ENCODE assay signal across 8 cellular contexts in genomic region chr19:13920940-13921744, GRCh38. TPM values are rescaled to one million over a fixed set of nuclear protein-coding genes. Genes with fewer than 3 reads are reported as not detected.
DNase-seq lines count a peak whose midpoint lies in the region; ATAC-seq and TF ChIP-seq lines count a peak whose summit lies in the region.

No MANE protein-coding gene starts in this region.

- peak overlapping the region; percentile 69 for H3K27ac Mint-ChIP-seq in neural crest cell (ENCODE audit: unreplicated experiment)

- no peak overlapping the region for H3K4me3 Mint-ChIP-seq in neural crest cell

- peak; percentile 91 for ATAC-seq in HCT116

- H3K4me2 ChIP-seq in HCT116 (ENCODE audit: low read length): no peak overlapping the region

- RAD21 ChIA-PET in HCT116 (lab: Charles Lee; ENCODE audit: low non-redundant PET in 1 of 2, low total read pairs in 2 of 2, uncharacterized antibody in 2 of 2, unreplicated experiment in 2 of 2): no interaction called here

- TF ChIP-seq RAD21 in HCT116 (IDR thresholded peaks at IDR 0.05; ENCODE audit: low read depth): no peak

- WGBS in sigmoid colon, 2 donors: 91 to 95% methylated on average over 2 of the region's 2 CpGs

- peaks cover 4% of the 10 kb centered on the region for H3K4me1 Mint-ChIP-seq in neural crest cell

- H3K36me3 Mint-ChIP-seq in neural crest cell (ENCODE audit: low read depth): peaks cover 34% of the 10 kb centered on the region

- no peaks in the 10 kb centered on the region for H3K79me2 ChIP-seq in HCT116 (ENCODE audit: insufficient read depth, low read length)

- no TSS peak for BruUV-seq in HCT116 (replicated peaks; lab: Mats Ljungman, UMichigan)

- TF ChIP-seq EP300 in sigmoid colon (IDR thresholded peaks at IDR 0.05): no peak

- peaks cover 3% of the 10 kb centered on the region for H3K9me3 Mint-ChIP-seq in neural crest cell

- TF ChIP-seq CTCF in HCT116 (IDR thresholded peaks at IDR 0.05 in 2 of 3, conservative IDR thresholded peaks at IDR 0.05 in 1 of 3; ENCODE audit: borderline replicate concordance in 1 of 3, insufficient read depth in 1 of 3, low read depth in 2 of 3, low read length in 2 of 3): no peak
- no peak for TF ChIP-seq CTCF in choroid plexus epithelial cell (conservative IDR thresholded peaks at IDR 0.05; ENCODE audit: low read depth, low read length)
- no peak for TF ChIP-seq CTCF in neural crest cell (conservative IDR thresholded peaks at IDR 0.05)
- TF ChIP-seq CTCF in sigmoid colon (IDR thresholded peaks at IDR 0.05): no peak

- intact Hi-C loops in HCT116 (cut with micrococcal nuclease) (no loop called here), sigmoid colon (cut with DNase I) (no loop called here)

- H3K9me3 ChIP-seq in HCT116 (ENCODE audit: control insufficient read depth in 1 of 2, insufficient read depth in 1 of 2, low read depth in 1 of 2, low read length in 2 of 2) (peaks cover 0 to 6% of the 10 kb centered on the region in 2 experiments; a peak in 1 of 4 replicates), sigmoid colon (peaks cover 0 to 4% (median 1%) of the 10 kb centered on the region in 4 donors)

- no peaks in the 10 kb centered on the region for H3K9me2 ChIP-seq in HCT116 (ENCODE audit: insufficient read depth)

- H2AFZ ChIP-seq in HCT116 (ENCODE audit: low read depth, low read length, poor library complexity, severe bottlenecking): no peak overlapping the region

- no peaks in the 10 kb centered on the region for H3K27me3 Mint-ChIP-seq in neural crest cell (ENCODE audit: low read depth)

- H4K20me1 ChIP-seq in HCT116 (ENCODE audit: insufficient read depth): no peaks in the 10 kb centered on the region

- H3K27ac ChIP-seq in HCT116 (ENCODE audit: low read depth, low read length) (no peak overlapping the region), sigmoid colon (no peak overlapping the region)

- DNase-seq in COLO829 (ENCODE audit: low spot score) (peak; percentile 42), HCT116 (ENCODE audit: low read depth, low spot score) (peak; percentile 39), RKO (ENCODE audit: low spot score) (peak; percentile 77), choroid plexus epithelial cell (ENCODE audit: low read depth) (peak; percentile 67), neural crest cell (ENCODE audit: low read depth, low spot score) (no peak), dedifferentiated amniotic fluid mesenchymal stem cell (ENCODE audit: extremely low spot score) (no peak), sigmoid colon (no peak), mucosa of gallbladder (ENCODE audit: low spot score) (no peak)

- H3K9ac ChIP-seq in HCT116 (ENCODE audit: low read length): no peak overlapping the region

- H3K4me3 ChIP-seq in HCT116 (replicated peaks in 1 of 2; ENCODE audit: low read depth in 1 of 2, low read length in 2 of 2): no peak overlapping the region
- no peak overlapping the region for H3K4me3 ChIP-seq in choroid plexus epithelial cell (ENCODE audit: low read depth, low read length)
- H3K4me3 ChIP-seq in sigmoid colon: no peak overlapping the region

- no peaks in the 10 kb centered on the region for H3K4me1 ChIP-seq in HCT116 (ENCODE audit: control insufficient read depth in 1 of 2, insufficient read depth in 2 of 2, low read length in 2 of 2)
- H3K4me1 ChIP-seq in sigmoid colon: no peaks in the 10 kb centered on the region

- TF ChIP-seq POLR2A in HCT116 (IDR thresholded peaks at IDR 0.05; ENCODE audit: borderline replicate concordance, extremely low read depth, insufficient read depth, insufficient read length) (no peak), sigmoid colon (IDR thresholded peaks at IDR 0.05) (no peak)

- CTCF ChIA-PET in HCT116 (lab: Charles Lee): no interaction called here

- no peaks in the 10 kb centered on the region for H3K27me3 ChIP-seq in HCT116 (ENCODE audit: insufficient read depth, low read length)
- H3K27me3 ChIP-seq in sigmoid colon: no peaks in the 10 kb centered on the region

- H3K36me3 ChIP-seq in HCT116 (ENCODE audit: control insufficient read depth in 1 of 2, insufficient read depth in 2 of 2, low read length in 2 of 2) (peaks cover 10 to 33% of the 10 kb centered on the region in 2 experiments), sigmoid colon (peaks cover 17 to 94% (median 61%) of the 10 kb centered on the region in 4 donors)

- POLR2A ChIA-PET in HCT116 (lab: Charles Lee): no interaction called here

TF ChIP-seq in HCT116, 20 proteins besides CTCF, POLR2A, EP300 and RAD21:
- no peak for TF ChIP-seq TCF7L2 (IDR thresholded peaks at IDR 0.05; ENCODE audit: borderline replicate concordance, extremely low read depth, insufficient read depth, insufficient read length)
- peak; percentile 32; the same call in 1 of the 2 replicates for TF ChIP-seq CBX3 (IDR thresholded peaks at IDR 0.05; ENCODE audit: low read depth)
- no peak for TF ChIP-seq CEBPB (IDR thresholded peaks at IDR 0.05; ENCODE audit: low read depth)
- TF ChIP-seq YY1 (IDR thresholded peaks at IDR 0.05; ENCODE audit: extremely low read depth, insufficient replicate concordance, low read depth, low read length): peak; percentile 26
- no peak for TF ChIP-seq JUND (IDR thresholded peaks at IDR 0.05)
- TF ChIP-seq MAX (IDR thresholded peaks at IDR 0.05): no peak
- TF ChIP-seq SP1 (IDR thresholded peaks at IDR 0.05; ENCODE audit: low read depth): peak; percentile 64
- TF ChIP-seq SIN3A (IDR thresholded peaks at IDR 0.05; ENCODE audit: low read depth): no peak

RNA-seq across cellular contexts. Expression of gene CC2D1A, which starts 15.1 kb away (rescaled TPM):
- total RNA-seq in HCT116 (2021; ENCODE audit: unreplicated experiment) (51.5 TPM), neural crest cell (31.7 and 32.4 TPM in 2 replicates), sigmoid colon (10 to 100 TPM; 15.0 to 33.5 (median 21.4) TPM), mucosa of gallbladder (57.1 TPM)
- polyA plus RNA-seq in HCT116 (2012): 37.9 and 39.1 TPM in 2 replicates
- polyA plus RNA-seq in sigmoid colon: 10 to 100 TPM; 38.4 to 88.2 (median 65.7) TPM

RNA-seq across cellular contexts. Expression of gene BRME1, which starts 15.2 kb away (rescaled TPM):
- total RNA-seq in HCT116 (2021; ENCODE audit: unreplicated experiment) (1.7 TPM), neural crest cell (15.0 and 15.1 TPM in 2 replicates), sigmoid colon (1 to 10 TPM in 3 of 4 donors, under 1 TPM in 1; 0.99 to 3.6 (median 1.3) TPM), mucosa of gallbladder (2.6 TPM)
- polyA plus RNA-seq in HCT116 (2012): 0.90 and 1.5 TPM in 2 replicates
- polyA plus RNA-seq in sigmoid colon: 1 to 10 TPM; 1.8 to 9.0 (median 3.2) TPM

RNA-seq across cellular contexts. Expression of gene PODNL1, which starts 17.1 kb away (rescaled TPM):
- total RNA-seq in HCT116 (2021; ENCODE audit: unreplicated experiment) (0.71 TPM), neural crest cell (0.14 and 0.42 TPM in 2 replicates), sigmoid colon (not detected), mucosa of gallbladder (3.2 TPM)
- 0.61 and 0.98 TPM in 2 replicates for polyA plus RNA-seq in HCT116 (2012)
- polyA plus RNA-seq in sigmoid colon: 1 to 10 TPM; 2.5 to 5.4 (median 2.9) TPM

RNA-seq across cellular contexts. Expression of gene DCAF15, which starts 31.2 kb away (rescaled TPM):
- total RNA-seq in HCT116 (2021; ENCODE audit: unreplicated experiment) (46.2 TPM), neural crest cell (83.5 and 85.6 TPM in 2 replicates), sigmoid colon (10 to 100 TPM in 3 of 4 donors, 1 to 10 TPM in 1; 7.9 to 14.6 (median 12.1) TPM), mucosa of gallbladder (33.7 TPM)
- 54.9 and 57.5 TPM in 2 replicates for polyA plus RNA-seq in HCT116 (2012)
- 10 to 100 TPM; 10.2 to 46.2 (median 11.3) TPM for polyA plus RNA-seq in sigmoid colon

RNA-seq across cellular contexts. Expression of gene NANOS3, which starts 44.2 kb away (rescaled TPM):
- total RNA-seq in HCT116 (2021; ENCODE audit: unreplicated experiment) (not detected), neural crest cell (0.73 and 1.6 TPM in 2 replicates), sigmoid colon (not detected), mucosa of gallbladder (0.75 TPM)
- 0.17 and 0.30 TPM in 2 replicates for polyA plus RNA-seq in HCT116 (2012)
- polyA plus RNA-seq in sigmoid colon: under 1 TPM in 1 of 3 donors, not detected in 2; 0.16 TPM

Comparison
In these comparisons a context has a peak if more than half of its experiments do, and no peak if none do; other contexts are left out.
1. DNase-seq: peak in COLO829 (single experiment), HCT116 (single experiment), RKO (single experiment) and choroid plexus epithelial cell (single experiment); none in neural crest cell (single experiment), dedifferentiated amniotic fluid mesenchymal stem cell (single experiment), sigmoid colon (single experiment) and mucosa of gallbladder (single experiment).